Comparison of ENCODE assay signal across 9 cellular contexts in genomic region chr13:109700176-109700575, GRCh38.
A peak's percentile ranks its signal among the peaks of the same experiment; 100 is the strongest.
DNase-seq lines count a peak whose midpoint lies in the region; ATAC-seq and TF ChIP-seq lines count a peak whose summit lies in the region.
"Had no signal": no experiment of that assay in that cellular context is flagged by ENCODE, and none has a peak within 500 bp of the region (broad histone marks: within the 10 kb centered on the region; RNA-seq: fewer than 3 reads in every experiment).

No MANE protein-coding gene starts in this region.

- peaks cover 0 to 9% (median 4%) of the 10 kb centered on the region in 4 donors for H3K4me1 ChIP-seq in sigmoid colon

- no peaks in the 10 kb centered on the region for H3K27me3 ChIP-seq in sigmoid colon

- no peaks in the 10 kb centered on the region for H3K9me3 ChIP-seq in sigmoid colon

- TF ChIP-seq POLR2A in NB4 (IDR thresholded peaks at IDR 0.05; ENCODE audit: extremely low read depth, insufficient read length) (peak; percentile 31), sigmoid colon (IDR thresholded peaks at IDR 0.05) (no peak)

- H3K36me3 ChIP-seq in sigmoid colon, result no peaks in the 10 kb centered on the region

- peak; percentile 57 for DNase-seq in AG20443 (ENCODE audit: low spot score)
- peak; percentile 99 for DNase-seq in NB4 (ENCODE audit: low read depth)
- peak; percentile 77 for DNase-seq in SK-N-DZ (ENCODE audit: low spot score)
- peak; percentile 60 for DNase-seq in foreskin melanocyte
- DNase-seq in sigmoid colon, result peak; percentile 84
- DNase-seq: CD4-positive, CD25-positive, alpha-beta regulatory T cell had no signal

- 3 to 9% methylated on average over 3 of the region's 3 CpGs for WGBS in sigmoid colon, 2 donors

- intact Hi-C loops in sigmoid colon (cut with DNase I), result no loop called here

- H3K4me3 ChIP-seq in NB4 (ENCODE audit: low read depth, low read length) (peak overlapping the region; percentile 26), sigmoid colon (no peak overlapping the region)

- no peak for ATAC-seq in HG02840 (IDR thresholded peaks at IDR 0.05; ENCODE audit: low FRiP score, unreplicated experiment)
- no peak for ATAC-seq in HG02642 (IDR thresholded peaks at IDR 0.05; ENCODE audit: poor library complexity, unreplicated experiment)
- ATAC-seq in GM19395 (IDR thresholded peaks at IDR 0.05; ENCODE audit: unreplicated experiment), result no peak

- TF ChIP-seq CTCF in NB4 (IDR thresholded peaks at IDR 0.05; ENCODE audit: low read depth, low read length) (no peak), sigmoid colon (IDR thresholded peaks at IDR 0.05) (no peak)

- no peak overlapping the region for H3K27ac ChIP-seq in sigmoid colon

- TF ChIP-seq EP300 in sigmoid colon (IDR thresholded peaks at IDR 0.05), result no peak
